1 cellular context compared by ENCODE assay signal in genomic region chr2:157245441-157246211, GRCh38.
TF ChIP-seq lines count a peak whose summit lies in the region.

No MANE protein-coding gene starts in this region.

TF ChIP-seq in GM23338, 12 proteins besides CTCF, POLR2A, EP300 and RAD21 (continued from another document):
- no peak for TF ChIP-seq REST (IDR thresholded peaks at IDR 0.05; ENCODE audit: unreplicated experiment)
- TF ChIP-seq POLR2AphosphoS5 (IDR thresholded peaks at IDR 0.05; ENCODE audit: low read depth), result no peak
- TF ChIP-seq CREB1 (CRISPR knock-in tag; IDR thresholded peaks at IDR 0.05; ENCODE audit: low read depth), result no peak
- TF ChIP-seq NANOG (IDR thresholded peaks at IDR 0.05; ENCODE audit: borderline replicate concordance), result no peak
- TF ChIP-seq STAT1 (IDR thresholded peaks at IDR 0.05; ENCODE audit: unreplicated experiment), result no peak
